18 cellular contexts compared by ENCODE assay signal in the genomic region with DNA sequence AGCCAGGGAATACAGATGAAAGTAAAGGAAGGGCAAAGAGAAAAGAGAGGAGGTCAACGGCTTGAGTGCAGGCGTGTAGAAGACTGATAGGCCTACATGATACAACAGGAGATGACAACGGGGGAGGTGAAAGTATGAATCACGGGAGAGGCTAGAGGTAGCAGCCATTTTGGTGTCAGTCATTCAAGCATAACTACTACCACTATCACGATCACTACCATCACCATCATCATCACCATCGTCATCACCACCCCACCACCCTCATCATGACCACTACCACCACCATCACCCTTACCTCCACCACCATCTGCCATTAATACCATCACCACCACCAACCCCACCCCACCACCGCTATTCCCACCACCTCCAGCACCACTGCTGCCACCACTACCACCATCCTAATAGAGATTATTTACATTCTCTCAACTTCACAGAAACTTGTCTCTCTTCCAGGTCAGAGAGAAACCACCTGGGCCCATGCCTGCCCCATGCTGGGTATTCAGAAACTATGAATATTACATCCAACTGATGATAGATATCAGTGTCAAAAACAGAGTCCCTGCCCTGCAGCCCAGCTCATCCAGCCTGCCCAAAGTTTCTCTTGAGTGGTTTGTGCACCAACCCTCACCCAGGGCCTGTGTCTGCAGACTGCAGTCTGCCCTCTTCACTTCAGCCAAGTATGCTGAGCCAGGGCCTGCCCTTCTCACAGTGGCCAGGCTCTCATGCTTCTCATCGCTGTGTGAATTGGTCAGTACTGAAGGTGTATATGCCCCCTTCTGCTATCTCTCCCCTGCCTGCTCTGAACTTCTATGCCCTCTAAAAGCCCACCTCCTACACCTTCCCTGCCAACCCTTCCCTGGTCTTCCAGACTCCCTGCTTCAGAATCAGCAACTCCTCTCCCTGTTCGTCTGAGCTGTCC.
DNase-seq lines count a peak whose midpoint lies in the region; ATAC-seq and TF ChIP-seq lines count a peak whose summit lies in the region.
"Had no signal": no experiment of that assay in that cellular context is flagged by ENCODE, and none has a peak within 500 bp of the region (broad histone marks: within the 10 kb centered on the region; RNA-seq: fewer than 3 reads in every experiment).

No MANE protein-coding gene starts in this region.

- no peaks in the 10 kb centered on the region for H3K4me1 ChIP-seq in colonic mucosa
- H3K4me1 ChIP-seq: HAP-1 had no signal

- peaks cover 17% of the 10 kb centered on the region for H3K27me3 Mint-ChIP-seq in activated naive CD8-positive, alpha-beta T cell treated with anti-CD3 and anti-CD28 coated beads, Interleukin-2, amount 50 U/mL, for 24 hours
- H3K27me3 Mint-ChIP-seq in activated naive CD8-positive, alpha-beta T cell treated with anti-CD3 and anti-CD28 coated beads for 36 hours: peaks cover 13% of the 10 kb centered on the region
- no peaks in the 10 kb centered on the region for H3K27me3 Mint-ChIP-seq in MCF 10A (ENCODE audit: insufficient read depth, unreplicated experiment)

- H3K4me3 Mint-ChIP-seq in activated naive CD8-positive, alpha-beta T cell treated with anti-CD3 and anti-CD28 coated beads, Interleukin-2, amount 50 U/mL, for 24 hours: no peak overlapping the region
- no peak overlapping the region for H3K4me3 Mint-ChIP-seq in activated naive CD8-positive, alpha-beta T cell treated with anti-CD3 and anti-CD28 coated beads for 36 hours
- H3K4me3 Mint-ChIP-seq in MCF 10A (ENCODE audit: unreplicated experiment): no peak overlapping the region
- H3K4me3 Mint-ChIP-seq: CD8-positive, alpha-beta memory T cell; HFFc6; IgD-negative memory B cell had no signal

- intact Hi-C loops in colonic mucosa (cut with DNase I): no loop called here
- intact Hi-C loops in dorsolateral prefrontal cortex (cut with DNase I): no loop called here
- intact Hi-C loops in MCF 10A (cut with micrococcal nuclease): no loop called here

- no peaks in the 10 kb centered on the region for H3K9me3 ChIP-seq in colonic mucosa
- H3K9me3 ChIP-seq: BLaER1, Caco-2, HAP-1 had no signal

- CTCF ChIA-PET in MCF 10A (lab: Yijun Ruan, JAX): no interaction called here

- H3K36me3 ChIP-seq in colonic mucosa: no peaks in the 10 kb centered on the region
- H3K36me3 ChIP-seq: BLaER1, HAP-1 had no signal

- TF ChIP-seq CTCF in colonic mucosa (IDR thresholded peaks at IDR 0.05) (no peak), dorsolateral prefrontal cortex (IDR thresholded peaks at IDR 0.05 in 54 of 56, conservative IDR thresholded peaks at IDR 0.05 in 2 of 56; ENCODE audit: low read depth in 1 of 56, partially characterized antibody in 56 of 56) (no peak), MCF 10A (IDR thresholded peaks at IDR 0.05; ENCODE audit: unreplicated experiment) (no peak)

- BruUV-seq in MCF 10A (replicated peaks; lab: Mats Ljungman, UMichigan): no TSS peak

- ATAC-seq in activated naive CD8-positive, alpha-beta T cell treated with anti-CD3 and anti-CD28 coated beads, Interleukin-2, amount 50 U/mL, for 24 hours: peak; percentile 16

- H3K36me3 Mint-ChIP-seq in activated naive CD8-positive, alpha-beta T cell treated with anti-CD3 and anti-CD28 coated beads, Interleukin-2, amount 50 U/mL, for 24 hours (ENCODE audit: low read depth): no peaks in the 10 kb centered on the region
- no peaks in the 10 kb centered on the region for H3K36me3 Mint-ChIP-seq in activated naive CD8-positive, alpha-beta T cell treated with anti-CD3 and anti-CD28 coated beads for 36 hours
- no peaks in the 10 kb centered on the region for H3K36me3 Mint-ChIP-seq in MCF 10A (ENCODE audit: insufficient read depth, unreplicated experiment)
- H3K36me3 Mint-ChIP-seq: CD8-positive, alpha-beta memory T cell; IgD-negative memory B cell had no signal

- H3K4me1 Mint-ChIP-seq in activated naive CD8-positive, alpha-beta T cell treated with anti-CD3 and anti-CD28 coated beads, Interleukin-2, amount 50 U/mL, for 24 hours: peaks cover 10% of the 10 kb centered on the region
- H3K4me1 Mint-ChIP-seq in activated naive CD8-positive, alpha-beta T cell treated with anti-CD3 and anti-CD28 coated beads for 36 hours: peaks cover 4% of the 10 kb centered on the region
- H3K4me1 Mint-ChIP-seq in MCF 10A (ENCODE audit: insufficient read depth, unreplicated experiment): peaks cover 2% of the 10 kb centered on the region

- DNase-seq in activated naive CD8-positive, alpha-beta T cell treated with anti-CD3 and anti-CD28 coated beads, Interleukin-2, amount 50 U/mL, for 24 hours: no peak
- no peak for DNase-seq in activated naive CD8-positive, alpha-beta T cell treated with anti-CD3 and anti-CD28 coated beads for 36 hours
- peak; percentile 1 for DNase-seq in colonic mucosa
- peak; percentile 78 for DNase-seq in mesenteric fat pad (ENCODE audit: low spot score)
- no peak for DNase-seq in dorsolateral prefrontal cortex
- DNase-seq in NCI-H2171 treated with DMSO at 0.1 percent for 48 hours (lab: John Stamatoyannopoulos, UW): no peak
- DNase-seq in MCF 10A (ENCODE audit: unreplicated experiment): no peak
- DNase-seq: 8988T; AML-193; Caco-2; CD8-positive, alpha-beta memory T cell; DND-41; GDM1; GOT3 had no signal

- no peak overlapping the region for H3K9ac ChIP-seq in colonic mucosa (ENCODE audit: low read depth in 2 of 2, low read length in 2 of 2)
- H3K9ac ChIP-seq: BLaER1 had no signal

- POLR2A ChIA-PET in MCF 10A (lab: Yijun Ruan, JAX): no interaction called here

- H3K27ac Mint-ChIP-seq in activated naive CD8-positive, alpha-beta T cell treated with anti-CD3 and anti-CD28 coated beads, Interleukin-2, amount 50 U/mL, for 24 hours: no peak overlapping the region
- H3K27ac Mint-ChIP-seq in activated naive CD8-positive, alpha-beta T cell treated with anti-CD3 and anti-CD28 coated beads for 36 hours: no peak overlapping the region
- no peak overlapping the region for H3K27ac Mint-ChIP-seq in MCF 10A (ENCODE audit: low read depth, unreplicated experiment)
- H3K27ac Mint-ChIP-seq: CD8-positive, alpha-beta memory T cell; HFFc6; IgD-negative memory B cell had no signal

- no peaks in the 10 kb centered on the region for H3K9me3 Mint-ChIP-seq in activated naive CD8-positive, alpha-beta T cell treated with anti-CD3 and anti-CD28 coated beads, Interleukin-2, amount 50 U/mL, for 24 hours
- H3K9me3 Mint-ChIP-seq in activated naive CD8-positive, alpha-beta T cell treated with anti-CD3 and anti-CD28 coated beads for 36 hours: no peaks in the 10 kb centered on the region
- no peaks in the 10 kb centered on the region for H3K9me3 Mint-ChIP-seq in MCF 10A (ENCODE audit: unreplicated experiment)
- H3K9me3 Mint-ChIP-seq: CD8-positive, alpha-beta memory T cell; HFFc6 had no signal

- no peak overlapping the region for H3K27ac ChIP-seq in colonic mucosa
- no peak overlapping the region for H3K27ac ChIP-seq in dorsolateral prefrontal cortex
- H3K27ac ChIP-seq: BLaER1 had no signal

- H3K4me3 ChIP-seq in colonic mucosa: no peak overlapping the region
- no peak overlapping the region for H3K4me3 ChIP-seq in dorsolateral prefrontal cortex
- H3K4me3 ChIP-seq: BLaER1, HAP-1 had no signal

- H3K27me3 ChIP-seq in colonic mucosa (no peaks in the 10 kb centered on the region), dorsolateral prefrontal cortex (peaks cover 0 to 8% (median 0%) of the 10 kb centered on the region in 45 donors)
- H3K27me3 ChIP-seq: BLaER1 had no signal

Comparison
In these comparisons a context has a peak if more than half of its experiments do, and no peak if none do; other contexts are left out.
1. DNase-seq: peak in colonic mucosa (single experiment) and mesenteric fat pad (single experiment); none in activated naive CD8-positive, alpha-beta T cell treated with anti-CD3 and anti-CD28 coated beads, Interleukin-2, amount 50 U/mL, for 24 hours (single experiment), activated naive CD8-positive, alpha-beta T cell treated with anti-CD3 and anti-CD28 coated beads for 36 hours (single experiment), dorsolateral prefrontal cortex (0 of 10), NCI-H2171 treated with DMSO at 0.1 percent for 48 hours (single experiment) and MCF 10A (single experiment).